Comparison of ENCODE assay signal across 12 cellular contexts in genomic region chr4:38306482-38307071, GRCh38.
A peak's percentile ranks its signal among the peaks of the same experiment; 100 is the strongest.
DNase-seq lines count a peak whose midpoint lies in the region; ATAC-seq and TF ChIP-seq lines count a peak whose summit lies in the region.
"Had no signal": no experiment of that assay in that cellular context is flagged by ENCODE, and none has a peak within 500 bp of the region (broad histone marks: within the 10 kb centered on the region; RNA-seq: fewer than 3 reads in every experiment).

No MANE protein-coding gene starts in this region.

- peak; percentile 48 for ATAC-seq in HG02840 (IDR thresholded peaks at IDR 0.05; ENCODE audit: low FRiP score, unreplicated experiment)
- ATAC-seq in T-helper 17 cell: no peak
- ATAC-seq: WTC11 had no signal

- H3K36me3 ChIP-seq in hepatocyte (replicated peaks; ENCODE audit: insufficient read depth, low read depth) (no peaks in the 10 kb centered on the region), MG63 (no peaks in the 10 kb centered on the region)
- H3K36me3 ChIP-seq: neutrophil had no signal

- no peak overlapping the region for H3K27ac ChIP-seq in hepatocyte
- H3K27ac ChIP-seq: BLaER1, neutrophil had no signal

- H3K9me3 ChIP-seq in T-helper 17 cell (ENCODE audit: control insufficient read depth, low read length, poor library complexity, severe bottlenecking) (no peaks in the 10 kb centered on the region), hepatocyte (ENCODE audit: low read depth) (no peaks in the 10 kb centered on the region), MG63 (no peaks in the 10 kb centered on the region)
- H3K9me3 ChIP-seq: neutrophil had no signal

- no peak overlapping the region for H3K4me3 ChIP-seq in hepatocyte
- no peak overlapping the region for H3K4me3 ChIP-seq in MG63
- H3K4me3 ChIP-seq: BLaER1 had no signal

- TF ChIP-seq CTCF in hepatocyte (IDR thresholded peaks at IDR 0.05; ENCODE audit: poor library complexity): no peak

- no peak overlapping the region for H2AFZ ChIP-seq in hepatocyte

- peak overlapping the region; percentile 92 for H3K27ac Mint-ChIP-seq in activated T-cell treated with anti-CD3 and anti-CD28 coated beads, Interleukin-2, amount 50 U/mL, for 24 hours
- H3K27ac Mint-ChIP-seq in T-helper 17 cell: peak overlapping the region; percentile 75
- H3K27ac Mint-ChIP-seq: WTC11 had no signal

- peaks cover 18% of the 10 kb centered on the region for H3K9me3 Mint-ChIP-seq in activated T-cell treated with anti-CD3 and anti-CD28 coated beads, Interleukin-2, amount 50 U/mL, for 24 hours

- DNase-seq in activated T-cell treated with anti-CD3 and anti-CD28 coated beads, Interleukin-2, amount 50 U/mL, for 24 hours: no peak
- no peak for DNase-seq in activated T-cell treated with anti-CD3 and anti-CD28 coated beads, Interleukin-2, amount 50 U/mL, for 1 hour
- DNase-seq in T-helper 17 cell (no peak), hepatocyte (ENCODE audit: low spot score) (no peak), MG63 (no peak), dedifferentiated amniotic fluid mesenchymal stem cell (ENCODE audit: extremely low spot score) (no peak)
- peak; percentile 19 for DNase-seq in stimulated activated naive CD4-positive, alpha-beta T cell treated with Interleukin-2 at 50 U/mL for 16 hours (lab: John Stamatoyannopoulos, UW)
- DNase-seq: KG1 had no signal

- no peaks in the 10 kb centered on the region for H3K79me2 ChIP-seq in hepatocyte

- no peaks in the 10 kb centered on the region for H3K27me3 ChIP-seq in hepatocyte
- H3K27me3 ChIP-seq in MG63: no peaks in the 10 kb centered on the region
- H3K27me3 ChIP-seq: BLaER1, neutrophil had no signal

- peaks cover 4% of the 10 kb centered on the region for H3K36me3 Mint-ChIP-seq in activated T-cell treated with anti-CD3 and anti-CD28 coated beads, Interleukin-2, amount 50 U/mL, for 24 hours (ENCODE audit: low read depth)
- no peaks in the 10 kb centered on the region for H3K36me3 Mint-ChIP-seq in T-helper 17 cell (ENCODE audit: low read depth)
- H3K36me3 Mint-ChIP-seq: WTC11 had no signal

- no peaks in the 10 kb centered on the region for H3K4me1 ChIP-seq in hepatocyte (ENCODE audit: insufficient read depth)
- H3K4me1 ChIP-seq: BLaER1 had no signal

- no peaks in the 10 kb centered on the region for H3K9me2 ChIP-seq in hepatocyte (replicated peaks; ENCODE audit: insufficient read depth)

- peaks cover 3% of the 10 kb centered on the region for H3K27me3 Mint-ChIP-seq in activated T-cell treated with anti-CD3 and anti-CD28 coated beads, Interleukin-2, amount 50 U/mL, for 24 hours
- no peaks in the 10 kb centered on the region for H3K27me3 Mint-ChIP-seq in T-helper 17 cell

- 70% methylated on average over 3 of the region's 3 CpGs for WGBS in hepatocyte (ENCODE audit: low lambda C conversion rate, missing lambda C conversion rate)

- H3K4me3 Mint-ChIP-seq in activated T-cell treated with anti-CD3 and anti-CD28 coated beads, Interleukin-2, amount 50 U/mL, for 24 hours: peak overlapping the region; percentile 56
- peak overlapping the region; percentile 28 for H3K4me3 Mint-ChIP-seq in T-helper 17 cell
- H3K4me3 Mint-ChIP-seq: WTC11 had no signal

- no peak overlapping the region for H3K4me2 ChIP-seq in hepatocyte
- H3K4me2 ChIP-seq: BLaER1 had no signal

- peaks cover 65% of the 10 kb centered on the region for H3K4me1 Mint-ChIP-seq in activated T-cell treated with anti-CD3 and anti-CD28 coated beads, Interleukin-2, amount 50 U/mL, for 24 hours (ENCODE audit: low read depth)
- H3K4me1 Mint-ChIP-seq in T-helper 17 cell: peaks cover 38% of the 10 kb centered on the region

- no peaks in the 10 kb centered on the region for H4K20me1 ChIP-seq in hepatocyte (ENCODE audit: insufficient read depth, poor library complexity, severe bottlenecking)
- H4K20me1 ChIP-seq: BLaER1 had no signal
